ENCODE assay signal across 9 cellular contexts in the genomic region with DNA sequence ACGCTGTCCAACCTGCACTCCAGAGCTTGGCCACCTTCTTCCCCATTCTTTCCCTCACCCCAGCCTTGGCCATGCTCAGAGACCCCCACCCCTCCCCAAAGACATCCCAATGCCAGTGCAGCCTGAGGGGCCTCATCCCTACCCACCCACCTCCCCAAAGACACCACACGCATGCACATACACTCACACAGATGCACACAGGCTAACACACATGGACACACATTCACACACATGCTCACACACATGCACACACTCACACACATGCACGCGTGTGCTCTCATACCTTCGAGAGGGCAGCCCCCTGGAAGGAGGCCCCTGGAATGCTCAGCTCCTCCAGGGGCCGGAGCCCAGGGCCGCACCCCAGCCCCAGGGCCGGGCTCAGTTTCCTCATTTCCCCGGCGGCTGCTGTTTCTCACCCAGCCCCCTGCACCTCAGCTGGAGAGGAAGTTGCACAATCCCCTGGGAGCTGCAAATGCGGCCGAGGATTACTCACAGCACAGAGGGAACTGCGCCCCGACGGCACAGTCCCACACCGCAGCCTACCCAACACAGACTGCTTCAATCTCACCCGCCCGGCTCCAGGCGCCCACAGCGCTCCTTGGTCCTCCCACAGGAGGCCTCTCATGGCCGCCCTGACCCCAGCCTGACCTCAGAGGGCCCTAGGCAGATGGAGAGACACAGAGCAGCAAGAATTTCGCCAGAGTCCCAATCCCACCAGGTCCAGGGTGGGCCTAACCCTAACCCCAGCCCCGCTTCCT. TPM values are rescaled to one million over a fixed set of nuclear protein-coding genes. Genes with fewer than 3 reads are reported as not detected.
DNase-seq lines count a peak whose midpoint lies in the region; ATAC-seq and TF ChIP-seq lines count a peak whose summit lies in the region.
"Had no signal": no experiment of that assay in that cellular context is flagged by ENCODE, and none has a peak within 500 bp of the region (broad histone marks: within the 10 kb centered on the region; RNA-seq: fewer than 3 reads in every experiment).

No MANE protein-coding gene starts in this region.

- H3K36me3 ChIP-seq in liver (ENCODE audit: control insufficient read depth in 4 of 4, insufficient read depth in 3 of 4, low read depth in 1 of 4, low read length in 3 of 4) (no peaks in the 10 kb centered on the region), transverse colon (no peaks in the 10 kb centered on the region)

- H3K9ac ChIP-seq in liver (ENCODE audit: low read depth in 1 of 2, low read length in 2 of 2) = no peak overlapping the region

- TF ChIP-seq CTCF in cardiac fibroblast (IDR thresholded peaks at IDR 0.05; ENCODE audit: low read depth, low read length) (peak; percentile 15), liver (IDR thresholded peaks at IDR 0.05; ENCODE audit: low read depth, low read length, missing input control) (no peak), transverse colon (IDR thresholded peaks at IDR 0.05) (no peak)

- TF ChIP-seq POLR2A in transverse colon (IDR thresholded peaks at IDR 0.05) = peak; percentile 28

- no peak for TF ChIP-seq RAD21 in liver (IDR thresholded peaks at IDR 0.05)

- no peaks in the 10 kb centered on the region for H3K9me3 Mint-ChIP-seq in activated T-helper 17 cell treated with anti-CD3 and anti-CD28 coated beads, Interleukin-2, amount 50 U/mL, for 72 hours

- TF ChIP-seq EP300 in transverse colon (IDR thresholded peaks at IDR 0.05; ENCODE audit: low read depth) = no peak

- H3K9me3 ChIP-seq in liver (ENCODE audit: control insufficient read depth in 4 of 4, low read length in 3 of 4) = no peaks in the 10 kb centered on the region
- H3K9me3 ChIP-seq in transverse colon = no peaks in the 10 kb centered on the region

- peaks cover 6% of the 10 kb centered on the region for H3K4me1 Mint-ChIP-seq in activated T-helper 17 cell treated with anti-CD3 and anti-CD28 coated beads, Interleukin-2, amount 50 U/mL, for 72 hours
- H3K4me1 Mint-ChIP-seq: brain had no signal

- 78% methylated on average over 23 of the region's 23 CpGs for WGBS in liver
- WGBS in transverse colon (ENCODE audit: low coverage in 1 of 2), 2 donors = 69% methylated on average over 23 of the region's 23 CpGs; no CpG with 5 or more reads in 1 of the 2 donors

- intact Hi-C loops in transverse colon (cut with DNase I; ENCODE audit: low total_unique reads) = no loop called here

- H3K4me3 ChIP-seq in cardiac fibroblast (replicated peaks in 1 of 2; ENCODE audit: low read depth in 2 of 2, low read length in 2 of 2) (peak overlapping the region in 1 of 2 donors; percentile 41), liver (ENCODE audit: low read depth in 1 of 3, low read length in 3 of 3) (no peak overlapping the region), transverse colon (no peak overlapping the region)

- in situ Hi-C loops in transverse colon (cut with MboI; ENCODE audit: low pct_ligation_motif_present in 1 of 4, low pct_unique_long_range_greater_than_20kb in 1 of 4, low sequenced_read_pairs in 3 of 4) = no loop called here

- peak; percentile 48 for ATAC-seq in GM18519 (IDR thresholded peaks at IDR 0.05; ENCODE audit: low FRiP score, unreplicated experiment)
- peak; percentile 71 for ATAC-seq in HG02852 (IDR thresholded peaks at IDR 0.05; ENCODE audit: unreplicated experiment)
- no peak for ATAC-seq in activated T-helper 17 cell treated with anti-CD3 and anti-CD28 coated beads, Interleukin-2, amount 50 U/mL, for 72 hours (replicated peaks)

- H3K4me3 Mint-ChIP-seq in activated T-helper 17 cell treated with anti-CD3 and anti-CD28 coated beads, Interleukin-2, amount 50 U/mL, for 72 hours = no peak overlapping the region

- H3K27me3 Mint-ChIP-seq in activated T-helper 17 cell treated with anti-CD3 and anti-CD28 coated beads, Interleukin-2, amount 50 U/mL, for 72 hours = no peaks in the 10 kb centered on the region

- no peak overlapping the region for H3K27ac Mint-ChIP-seq in activated T-helper 17 cell treated with anti-CD3 and anti-CD28 coated beads, Interleukin-2, amount 50 U/mL, for 72 hours

- H3K27ac ChIP-seq in liver (ENCODE audit: low read depth in 1 of 2, low read length in 2 of 2) (peak overlapping the region; percentile 40 to 73), transverse colon (peak overlapping the region; percentile 11 to 61 (median 48))

- no peaks in the 10 kb centered on the region for H3K36me3 Mint-ChIP-seq in activated T-helper 17 cell treated with anti-CD3 and anti-CD28 coated beads, Interleukin-2, amount 50 U/mL, for 72 hours (ENCODE audit: low read depth)
- H3K36me3 Mint-ChIP-seq: brain had no signal

- H3K27me3 ChIP-seq in liver (ENCODE audit: control insufficient read depth in 4 of 4, insufficient read depth in 4 of 4, low read length in 3 of 4) = no peaks in the 10 kb centered on the region
- no peaks in the 10 kb centered on the region for H3K27me3 ChIP-seq in transverse colon

- H3K4me1 ChIP-seq in liver (ENCODE audit: control insufficient read depth in 4 of 4, insufficient read depth in 4 of 4, low read length in 3 of 4) (peaks cover 0 to 4% (median 0%) of the 10 kb centered on the region in 4 donors), transverse colon (peaks cover 27 to 56% (median 37%) of the 10 kb centered on the region in 4 donors)

- DNase-seq in NCI-H69 (lab: John Stamatoyannopoulos, UW) = peak; percentile 63
- peak; percentile 91 to 96 for DNase-seq in cardiac fibroblast (ENCODE audit: low read depth in 2 of 2)
- DNase-seq in transverse colon = peak; percentile 70
- DNase-seq in NCI-H446 (lab: John Stamatoyannopoulos, UW) = no peak

TF ChIP-seq in liver, 16 proteins besides CTCF, POLR2A, EP300 and RAD21:
- TF ChIP-seq ZBTB33 (IDR thresholded peaks at IDR 0.05) (no peak), FOXA1 (IDR thresholded peaks at IDR 0.05) (no peak), NR2F2 (IDR thresholded peaks at IDR 0.05) (no peak), MAX (IDR thresholded peaks at IDR 0.05) (no peak), GABPA (IDR thresholded peaks at IDR 0.05 in 1 of 2, conservative IDR thresholded peaks at IDR 0.05 in 1 of 2) (peak in 1 of 2 donors; percentile 10), RXRA (IDR thresholded peaks at IDR 0.05) (no peak), SP1 (IDR thresholded peaks at IDR 0.05) (no peak)
TF ChIP-seq in liver: peak in this region for 1.

RNA-seq across cellular contexts. Expression of gene TFEB, which starts 12.1 kb away (rescaled TPM):
- 1 to 10 TPM; 1.1 to 6.2 TPM for total RNA-seq in liver
- 1 to 10 TPM; 3.0 to 4.6 TPM for polyA plus RNA-seq in liver
- 10 to 100 TPM; 30.4 to 47.1 (median 38.1) TPM for total RNA-seq in transverse colon
- 10 to 100 TPM in 1 of 2 donors, 1 to 10 TPM in 1; 9.4 to 12.0 TPM for total RNA-seq in activated T-helper 17 cell treated with anti-CD3 and anti-CD28 coated beads, Interleukin-2, amount 50 U/mL, for 72 hours

RNA-seq across cellular contexts. Expression of gene PGC, which starts 23.8 kb away (rescaled TPM):
- total RNA-seq in liver (not detected), transverse colon (1 to 10 TPM in 1 of 4 donors, not detected in 3; 1.5 TPM)
- under 1 TPM; 0.05 to 0.18 TPM for polyA plus RNA-seq in liver
- total RNA-seq in activated T-helper 17 cell treated with anti-CD3 and anti-CD28 coated beads, Interleukin-2, amount 50 U/mL, for 72 hours = not detected

RNA-seq across cellular contexts. Expression of gene FRS3, which starts 56.3 kb away (rescaled TPM):
- total RNA-seq in liver (1 to 10 TPM in 1 of 2 donors, under 1 TPM in 1; 0.42 to 1.3 TPM), transverse colon (1 to 10 TPM; 2.8 to 4.5 (median 3.2) TPM)
- 1 to 10 TPM; 1.4 to 1.6 TPM for polyA plus RNA-seq in liver
- 1 to 10 TPM; 2.6 to 2.9 TPM for total RNA-seq in activated T-helper 17 cell treated with anti-CD3 and anti-CD28 coated beads, Interleukin-2, amount 50 U/mL, for 72 hours

RNA-seq across cellular contexts. Expression of gene PRICKLE4, which starts 57.2 kb away (rescaled TPM):
- 1 to 10 TPM in 1 of 2 donors, under 1 TPM in 1; 0.37 to 1.4 TPM for total RNA-seq in liver
- polyA plus RNA-seq in liver = under 1 TPM in 1 of 2 donors, not detected in 1; 0.98 TPM
- total RNA-seq in transverse colon = 10 to 100 TPM in 3 of 4 donors, 1 to 10 TPM in 1; 6.7 to 52.0 (median 21.0) TPM
- not detected for total RNA-seq in activated T-helper 17 cell treated with anti-CD3 and anti-CD28 coated beads, Interleukin-2, amount 50 U/mL, for 72 hours

Comparison
In these comparisons a context has a peak if more than half of its experiments do, and no peak if none do; other contexts are left out.
1. DNase-seq: peak in NCI-H69 (single experiment), cardiac fibroblast (2 of 2) and transverse colon (single experiment); none in NCI-H446 (0 of 2).